Comparison of ENCODE assay signal across 1 cellular context in the genomic region with DNA sequence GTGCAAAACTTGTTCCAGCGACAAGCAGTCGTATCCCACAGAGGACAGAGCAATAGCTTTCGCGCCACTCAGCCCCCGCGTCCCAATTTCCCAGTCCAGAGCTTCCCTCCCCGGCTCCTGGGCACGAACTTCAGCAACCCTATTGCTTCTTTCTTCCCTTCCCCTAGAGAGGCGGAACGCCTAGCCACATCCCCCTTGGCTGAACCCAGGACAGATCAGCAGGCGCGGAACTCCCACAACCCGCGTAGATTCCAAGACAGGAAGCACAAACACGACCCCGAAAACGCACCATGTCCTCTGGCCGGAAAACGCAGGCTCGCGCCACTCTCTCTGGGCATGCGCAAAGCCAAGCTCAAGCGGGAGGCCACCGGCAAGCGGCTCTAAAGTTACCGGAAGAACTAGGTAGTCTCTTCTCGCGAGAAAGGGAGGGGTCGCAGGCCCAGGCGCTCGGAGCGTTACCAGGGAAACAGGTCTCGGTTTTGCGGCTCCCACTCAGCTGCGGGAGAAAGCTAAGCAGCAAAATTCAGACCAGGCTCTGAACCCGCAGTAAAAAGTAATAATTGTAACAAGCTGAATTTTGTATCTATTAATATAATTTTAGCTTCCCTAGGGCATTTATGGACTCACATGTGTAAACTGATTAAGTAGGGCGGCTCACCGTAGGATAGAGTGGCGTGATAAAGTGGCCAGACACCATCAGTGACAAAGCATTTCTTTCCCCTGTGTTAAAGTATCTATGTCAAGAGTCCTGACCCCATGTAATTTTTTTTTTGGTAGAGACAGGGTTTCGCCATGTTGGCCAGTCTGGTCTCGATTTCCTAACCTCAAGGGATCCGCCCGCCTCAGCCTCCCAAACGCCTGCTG.
TF ChIP-seq lines count a peak whose summit lies in the region.

A gene (minus strand): TSS at position 323 of the 864 bp plus-strand sequence. CDS start 31 bp downstream, at position 292.

TF ChIP-seq in K562, 482 proteins besides CTCF, POLR2A, EP300 and RAD21 (continued from another document and continues in another):
- TF ChIP-seq, protein P1, sequence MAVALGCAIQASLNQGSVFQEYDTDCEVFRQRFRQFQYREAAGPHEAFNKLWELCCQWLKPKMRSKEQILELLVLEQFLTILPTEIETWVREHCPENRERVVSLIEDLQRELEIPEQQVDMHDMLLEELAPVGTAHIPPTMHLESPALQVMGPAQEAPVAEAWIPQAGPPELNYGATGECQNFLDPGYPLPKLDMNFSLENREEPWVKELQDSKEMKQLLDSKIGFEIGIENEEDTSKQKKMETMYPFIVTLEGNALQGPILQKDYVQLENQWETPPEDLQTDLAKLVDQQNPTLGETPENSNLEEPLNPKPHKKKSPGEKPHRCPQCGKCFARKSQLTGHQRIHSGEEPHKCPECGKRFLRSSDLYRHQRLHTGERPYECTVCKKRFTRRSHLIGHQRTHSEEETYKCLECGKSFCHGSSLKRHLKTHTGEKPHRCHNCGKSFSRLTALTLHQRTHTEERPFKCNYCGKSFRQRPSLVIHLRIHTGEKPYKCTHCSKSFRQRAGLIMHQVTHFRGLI (CRISPR knock-in tag; IDR thresholded peaks at IDR 0.05) = 0 out of 2 replicates have a peak, but pooled peaks have one; percentile 60
- TF ChIP-seq FOXP1 (CRISPR knock-in tag; IDR thresholded peaks at IDR 0.05) = peak; percentile 20
- peak; percentile 86 for TF ChIP-seq GTF2F1 (IDR thresholded peaks at IDR 0.05; ENCODE audit: low read depth, low read length)
- TF ChIP-seq CBX1 (IDR thresholded peaks at IDR 0.05; ENCODE audit: low read depth) = peak; percentile 96
- peak; percentile 91 for TF ChIP-seq ELF2 (CRISPR knock-in tag; IDR thresholded peaks at IDR 0.05)
- TF ChIP-seq MYBL2 (IDR thresholded peaks at IDR 0.05; ENCODE audit: low read depth) = no peak
- TF ChIP-seq MYBL2 (CRISPR knock-in tag; IDR thresholded peaks at IDR 0.05; ENCODE audit: borderline replicate concordance) = no peak
- TF ChIP-seq, protein P2, sequence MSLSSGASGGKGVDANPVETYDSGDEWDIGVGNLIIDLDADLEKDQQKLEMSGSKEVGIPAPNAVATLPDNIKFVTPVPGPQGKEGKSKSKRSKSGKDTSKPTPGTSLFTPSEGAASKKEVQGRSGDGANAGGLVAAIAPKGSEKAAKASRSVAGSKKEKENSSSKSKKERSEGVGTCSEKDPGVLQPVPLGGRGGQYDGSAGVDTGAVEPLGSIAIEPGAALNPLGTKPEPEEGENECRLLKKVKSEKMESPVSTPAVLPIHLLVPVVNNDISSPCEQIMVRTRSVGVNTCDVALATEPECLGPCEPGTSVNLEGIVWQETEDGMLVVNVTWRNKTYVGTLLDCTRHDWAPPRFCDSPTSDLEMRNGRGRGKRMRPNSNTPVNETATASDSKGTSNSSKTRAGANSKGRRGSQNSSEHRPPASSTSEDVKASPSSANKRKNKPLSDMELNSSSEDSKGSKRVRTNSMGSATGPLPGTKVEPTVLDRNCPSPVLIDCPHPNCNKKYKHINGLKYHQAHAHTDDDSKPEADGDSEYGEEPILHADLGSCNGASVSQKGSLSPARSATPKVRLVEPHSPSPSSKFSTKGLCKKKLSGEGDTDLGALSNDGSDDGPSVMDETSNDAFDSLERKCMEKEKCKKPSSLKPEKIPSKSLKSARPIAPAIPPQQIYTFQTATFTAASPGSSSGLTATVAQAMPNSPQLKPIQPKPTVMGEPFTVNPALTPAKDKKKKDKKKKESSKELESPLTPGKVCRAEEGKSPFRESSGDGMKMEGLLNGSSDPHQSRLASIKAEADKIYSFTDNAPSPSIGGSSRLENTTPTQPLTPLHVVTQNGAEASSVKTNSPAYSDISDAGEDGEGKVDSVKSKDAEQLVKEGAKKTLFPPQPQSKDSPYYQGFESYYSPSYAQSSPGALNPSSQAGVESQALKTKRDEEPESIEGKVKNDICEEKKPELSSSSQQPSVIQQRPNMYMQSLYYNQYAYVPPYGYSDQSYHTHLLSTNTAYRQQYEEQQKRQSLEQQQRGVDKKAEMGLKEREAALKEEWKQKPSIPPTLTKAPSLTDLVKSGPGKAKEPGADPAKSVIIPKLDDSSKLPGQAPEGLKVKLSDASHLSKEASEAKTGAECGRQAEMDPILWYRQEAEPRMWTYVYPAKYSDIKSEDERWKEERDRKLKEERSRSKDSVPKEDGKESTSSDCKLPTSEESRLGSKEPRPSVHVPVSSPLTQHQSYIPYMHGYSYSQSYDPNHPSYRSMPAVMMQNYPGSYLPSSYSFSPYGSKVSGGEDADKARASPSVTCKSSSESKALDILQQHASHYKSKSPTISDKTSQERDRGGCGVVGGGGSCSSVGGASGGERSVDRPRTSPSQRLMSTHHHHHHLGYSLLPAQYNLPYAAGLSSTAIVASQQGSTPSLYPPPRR (CRISPR knock-in tag; IDR thresholded peaks at IDR 0.05; ENCODE audit: borderline replicate concordance) = no peak
- TF ChIP-seq MCM5 (IDR thresholded peaks at IDR 0.05; ENCODE audit: low read depth) = no peak
- TF ChIP-seq RHOXF2B (CRISPR knock-in tag; conservative IDR thresholded peaks at IDR 0.05) = no peak
- TF ChIP-seq, protein P3, sequence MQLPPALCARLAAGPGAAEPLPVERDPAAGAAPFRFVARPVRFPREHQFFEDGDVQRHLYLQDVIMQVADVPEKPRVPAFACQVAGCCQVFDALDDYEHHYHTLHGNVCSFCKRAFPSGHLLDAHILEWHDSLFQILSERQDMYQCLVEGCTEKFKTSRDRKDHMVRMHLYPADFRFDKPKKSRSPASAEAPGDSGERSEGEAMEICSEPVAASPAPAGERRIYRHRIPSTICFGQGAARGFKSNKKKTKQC (CRISPR knock-in tag; IDR thresholded peaks at IDR 0.05) = 0 out of 2 replicates have a peak, but pooled peaks have one; percentile 60
- TF ChIP-seq KDM1A (IDR thresholded peaks at IDR 0.05) = no peak
- TF ChIP-seq ZNF143 (CRISPR knock-in tag; IDR thresholded peaks at IDR 0.05) = no peak
- no peak for TF ChIP-seq CBFA2T2 (conservative IDR thresholded peaks at IDR 0.05)
- peak; percentile 70 for TF ChIP-seq EGR1 (conservative IDR thresholded peaks at IDR 0.05)
- TF ChIP-seq, protein P4, sequence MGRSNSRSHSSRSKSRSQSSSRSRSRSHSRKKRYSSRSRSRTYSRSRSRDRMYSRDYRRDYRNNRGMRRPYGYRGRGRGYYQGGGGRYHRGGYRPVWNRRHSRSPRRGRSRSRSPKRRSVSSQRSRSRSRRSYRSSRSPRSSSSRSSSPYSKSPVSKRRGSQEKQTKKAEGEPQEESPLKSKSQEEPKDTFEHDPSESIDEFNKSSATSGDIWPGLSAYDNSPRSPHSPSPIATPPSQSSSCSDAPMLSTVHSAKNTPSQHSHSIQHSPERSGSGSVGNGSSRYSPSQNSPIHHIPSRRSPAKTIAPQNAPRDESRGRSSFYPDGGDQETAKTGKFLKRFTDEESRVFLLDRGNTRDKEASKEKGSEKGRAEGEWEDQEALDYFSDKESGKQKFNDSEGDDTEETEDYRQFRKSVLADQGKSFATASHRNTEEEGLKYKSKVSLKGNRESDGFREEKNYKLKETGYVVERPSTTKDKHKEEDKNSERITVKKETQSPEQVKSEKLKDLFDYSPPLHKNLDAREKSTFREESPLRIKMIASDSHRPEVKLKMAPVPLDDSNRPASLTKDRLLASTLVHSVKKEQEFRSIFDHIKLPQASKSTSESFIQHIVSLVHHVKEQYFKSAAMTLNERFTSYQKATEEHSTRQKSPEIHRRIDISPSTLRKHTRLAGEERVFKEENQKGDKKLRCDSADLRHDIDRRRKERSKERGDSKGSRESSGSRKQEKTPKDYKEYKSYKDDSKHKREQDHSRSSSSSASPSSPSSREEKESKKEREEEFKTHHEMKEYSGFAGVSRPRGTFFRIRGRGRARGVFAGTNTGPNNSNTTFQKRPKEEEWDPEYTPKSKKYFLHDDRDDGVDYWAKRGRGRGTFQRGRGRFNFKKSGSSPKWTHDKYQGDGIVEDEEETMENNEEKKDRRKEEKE (IDR thresholded peaks at IDR 0.05; ENCODE audit: borderline replicate concordance in 1 of 2, control insufficient read depth in 1 of 2, low read depth in 2 of 2, low read length in 1 of 2) = no peak; a peak in 1 of 4 replicates
- no peak for TF ChIP-seq NFIX (CRISPR knock-in tag; IDR thresholded peaks at IDR 0.05; ENCODE audit: low read depth)
- TF ChIP-seq BACH1 (tag; IDR thresholded peaks at IDR 0.05) = peak; percentile 88
- TF ChIP-seq SREBF1 (IDR thresholded peaks at IDR 0.05; ENCODE audit: borderline replicate concordance, low read depth, low read length) = 0 out of 2 replicates have a peak, but pooled peaks have one; percentile 73
- TF ChIP-seq PRMT5 (CRISPR knock-in tag; IDR thresholded peaks at IDR 0.05) = no peak
- no peak for TF ChIP-seq ZFPM2 (CRISPR knock-in tag; IDR thresholded peaks at IDR 0.05)
- TF ChIP-seq GABPB2 (CRISPR knock-in tag; conservative IDR thresholded peaks at IDR 0.05) = no peak
- no peak for TF ChIP-seq ZNF347 (CRISPR knock-in tag; IDR thresholded peaks at IDR 0.05; ENCODE audit: low read depth)
- TF ChIP-seq, protein P5, sequence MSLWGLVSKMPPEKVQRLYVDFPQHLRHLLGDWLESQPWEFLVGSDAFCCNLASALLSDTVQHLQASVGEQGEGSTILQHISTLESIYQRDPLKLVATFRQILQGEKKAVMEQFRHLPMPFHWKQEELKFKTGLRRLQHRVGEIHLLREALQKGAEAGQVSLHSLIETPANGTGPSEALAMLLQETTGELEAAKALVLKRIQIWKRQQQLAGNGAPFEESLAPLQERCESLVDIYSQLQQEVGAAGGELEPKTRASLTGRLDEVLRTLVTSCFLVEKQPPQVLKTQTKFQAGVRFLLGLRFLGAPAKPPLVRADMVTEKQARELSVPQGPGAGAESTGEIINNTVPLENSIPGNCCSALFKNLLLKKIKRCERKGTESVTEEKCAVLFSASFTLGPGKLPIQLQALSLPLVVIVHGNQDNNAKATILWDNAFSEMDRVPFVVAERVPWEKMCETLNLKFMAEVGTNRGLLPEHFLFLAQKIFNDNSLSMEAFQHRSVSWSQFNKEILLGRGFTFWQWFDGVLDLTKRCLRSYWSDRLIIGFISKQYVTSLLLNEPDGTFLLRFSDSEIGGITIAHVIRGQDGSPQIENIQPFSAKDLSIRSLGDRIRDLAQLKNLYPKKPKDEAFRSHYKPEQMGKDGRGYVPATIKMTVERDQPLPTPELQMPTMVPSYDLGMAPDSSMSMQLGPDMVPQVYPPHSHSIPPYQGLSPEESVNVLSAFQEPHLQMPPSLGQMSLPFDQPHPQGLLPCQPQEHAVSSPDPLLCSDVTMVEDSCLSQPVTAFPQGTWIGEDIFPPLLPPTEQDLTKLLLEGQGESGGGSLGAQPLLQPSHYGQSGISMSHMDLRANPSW (CRISPR knock-in tag; IDR thresholded peaks at IDR 0.05) = no peak; the same call in none of the 2 replicates
- TF ChIP-seq, protein P6, sequence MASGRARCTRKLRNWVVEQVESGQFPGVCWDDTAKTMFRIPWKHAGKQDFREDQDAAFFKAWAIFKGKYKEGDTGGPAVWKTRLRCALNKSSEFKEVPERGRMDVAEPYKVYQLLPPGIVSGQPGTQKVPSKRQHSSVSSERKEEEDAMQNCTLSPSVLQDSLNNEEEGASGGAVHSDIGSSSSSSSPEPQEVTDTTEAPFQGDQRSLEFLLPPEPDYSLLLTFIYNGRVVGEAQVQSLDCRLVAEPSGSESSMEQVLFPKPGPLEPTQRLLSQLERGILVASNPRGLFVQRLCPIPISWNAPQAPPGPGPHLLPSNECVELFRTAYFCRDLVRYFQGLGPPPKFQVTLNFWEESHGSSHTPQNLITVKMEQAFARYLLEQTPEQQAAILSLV (tag; IDR thresholded peaks at IDR 0.05) = 0 out of 2 replicates have a peak, but pooled peaks have one; percentile 66
- no peak for TF ChIP-seq PTTG1 (tag; IDR thresholded peaks at IDR 0.05; ENCODE audit: low read depth)
- TF ChIP-seq, protein P7, sequence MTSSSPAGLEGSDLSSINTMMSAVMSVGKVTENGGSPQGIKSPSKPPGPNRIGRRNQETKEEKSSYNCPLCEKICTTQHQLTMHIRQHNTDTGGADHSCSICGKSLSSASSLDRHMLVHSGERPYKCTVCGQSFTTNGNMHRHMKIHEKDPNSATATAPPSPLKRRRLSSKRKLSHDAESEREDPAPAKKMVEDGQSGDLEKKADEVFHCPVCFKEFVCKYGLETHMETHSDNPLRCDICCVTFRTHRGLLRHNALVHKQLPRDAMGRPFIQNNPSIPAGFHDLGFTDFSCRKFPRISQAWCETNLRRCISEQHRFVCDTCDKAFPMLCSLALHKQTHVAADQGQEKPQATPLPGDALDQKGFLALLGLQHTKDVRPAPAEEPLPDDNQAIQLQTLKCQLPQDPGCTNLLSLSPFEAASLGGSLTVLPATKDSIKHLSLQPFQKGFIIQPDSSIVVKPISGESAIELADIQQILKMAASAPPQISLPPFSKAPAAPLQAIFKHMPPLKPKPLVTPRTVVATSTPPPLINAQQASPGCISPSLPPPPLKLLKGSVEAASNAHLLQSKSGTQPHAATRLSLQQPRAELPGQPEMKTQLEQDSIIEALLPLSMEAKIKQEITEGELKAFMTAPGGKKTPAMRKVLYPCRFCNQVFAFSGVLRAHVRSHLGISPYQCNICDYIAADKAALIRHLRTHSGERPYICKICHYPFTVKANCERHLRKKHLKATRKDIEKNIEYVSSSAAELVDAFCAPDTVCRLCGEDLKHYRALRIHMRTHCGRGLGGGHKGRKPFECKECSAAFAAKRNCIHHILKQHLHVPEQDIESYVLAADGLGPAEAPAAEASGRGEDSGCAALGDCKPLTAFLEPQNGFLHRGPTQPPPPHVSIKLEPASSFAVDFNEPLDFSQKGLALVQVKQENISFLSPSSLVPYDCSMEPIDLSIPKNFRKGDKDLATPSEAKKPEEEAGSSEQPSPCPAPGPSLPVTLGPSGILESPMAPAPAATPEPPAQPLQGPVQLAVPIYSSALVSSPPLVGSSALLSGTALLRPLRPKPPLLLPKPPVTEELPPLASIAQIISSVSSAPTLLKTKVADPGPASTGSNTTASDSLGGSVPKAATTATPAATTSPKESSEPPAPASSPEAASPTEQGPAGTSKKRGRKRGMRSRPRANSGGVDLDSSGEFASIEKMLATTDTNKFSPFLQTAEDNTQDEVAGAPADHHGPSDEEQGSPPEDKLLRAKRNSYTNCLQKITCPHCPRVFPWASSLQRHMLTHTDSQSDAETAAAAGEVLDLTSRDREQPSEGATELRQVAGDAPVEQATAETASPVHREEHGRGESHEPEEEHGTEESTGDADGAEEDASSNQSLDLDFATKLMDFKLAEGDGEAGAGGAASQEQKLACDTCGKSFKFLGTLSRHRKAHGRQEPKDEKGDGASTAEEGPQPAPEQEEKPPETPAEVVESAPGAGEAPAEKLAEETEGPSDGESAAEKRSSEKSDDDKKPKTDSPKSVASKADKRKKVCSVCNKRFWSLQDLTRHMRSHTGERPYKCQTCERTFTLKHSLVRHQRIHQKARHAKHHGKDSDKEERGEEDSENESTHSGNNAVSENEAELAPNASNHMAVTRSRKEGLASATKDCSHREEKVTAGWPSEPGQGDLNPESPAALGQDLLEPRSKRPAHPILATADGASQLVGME (CRISPR knock-in tag; IDR thresholded peaks at IDR 0.05) = no peak
- TF ChIP-seq POLR2AphosphoS2 (IDR thresholded peaks at IDR 0.05; ENCODE audit: low read length) = peak; percentile 90; the same call in 1 of the 2 replicates
- no peak for TF ChIP-seq NFXL1 (CRISPR knock-in tag; IDR thresholded peaks at IDR 0.05)
- TF ChIP-seq DNMT1 (IDR thresholded peaks at IDR 0.05) = peak; percentile 41; the same call in 1 of the 2 replicates
